In genomic region chr11:128627666-128628342, GRCh38 we compare ENCODE assay signal across 10 cellular contexts. TPM values are rescaled to one million over a fixed set of nuclear protein-coding genes. Genes with fewer than 3 reads are reported as not detected.
A peak's percentile ranks its signal among the peaks of the same experiment; 100 is the strongest.
DNase-seq lines count a peak whose midpoint lies in the region; ATAC-seq and TF ChIP-seq lines count a peak whose summit lies in the region.
"Had no signal": no experiment of that assay in that cellular context is flagged by ENCODE, and none has a peak within 500 bp of the region (broad histone marks: within the 10 kb centered on the region; RNA-seq: fewer than 3 reads in every experiment).

No MANE protein-coding gene starts in this region.

- H3K9ac ChIP-seq in PC-3 (ENCODE audit: low read length) = no peak overlapping the region

- TF ChIP-seq CTCF in GM13977 (IDR thresholded peaks at IDR 0.05; ENCODE audit: extremely low read depth, insufficient read depth, missing control alignments) (no peak), PC-3 (conservative IDR thresholded peaks at IDR 0.05; ENCODE audit: low read depth, low read length) (peak; percentile 22; the same call in 1 of the 2 replicates), lower lobe of right lung (IDR thresholded peaks at IDR 0.05) (no peak)

- in situ Hi-C loops in GM13977 (cut with MboI; ENCODE audit: low pct_unique_long_range_greater_than_20kb, low sequenced_read_pairs, unreplicated experiment) = loop anchor here (10.0 to 25.0 kb wide), 3 partner anchors 209 to 591 kb away; no protein-coding TSS in a partner anchor

- DNase-seq in GM13977 (ENCODE audit: low spot score) (peak; percentile 63), PC-3 (no peak), lower lobe of right lung (no peak), NCI-H1092 treated with DMSO at 0.1 percent for 48 hours (lab: John Stamatoyannopoulos, UW) (no peak), Kasumi-1 (lab: John Stamatoyannopoulos, UW) (no peak), DMS 273 treated with DMSO at 0.1 percent for 48 hours (lab: John Stamatoyannopoulos, UW) (no peak)
- DNase-seq: NCI-H187 treated with DMSO at 0.1 percent for 48 hours, sigmoid colon had no signal

- no peak overlapping the region for H3K4me2 ChIP-seq in PC-3 (ENCODE audit: low read length)

- POLR2A ChIA-PET in PC-3 (lab: Charles Lee; ENCODE audit: unreplicated experiment) = no interaction called here

- H3F3A ChIP-seq in PC-3 (ENCODE audit: low read length, unreplicated experiment) = no peaks in the 10 kb centered on the region

- H3K36me3 ChIP-seq in PC-3 (ENCODE audit: low read depth, low read length) = no peaks in the 10 kb centered on the region
- no peaks in the 10 kb centered on the region for H3K36me3 ChIP-seq in lower lobe of right lung
- H3K36me3 ChIP-seq: sigmoid colon had no signal

- no TSS peak for BruUV-seq in PC-3 (replicated peaks; lab: Mats Ljungman, UMichigan)

- no peak overlapping the region for H2AFZ ChIP-seq in PC-3 (ENCODE audit: low read length)

- intact Hi-C loops in PC-3 (cut with micrococcal nuclease) = no loop called here
- intact Hi-C loops in lower lobe of right lung (cut with DNase I) = no loop called here

- H3K4me1 ChIP-seq in PC-3 (ENCODE audit: insufficient read depth, low read length) (peaks cover 17% of the 10 kb centered on the region), lower lobe of right lung (peaks cover 63% of the 10 kb centered on the region)

- H3K9me3 ChIP-seq in PC-3 (ENCODE audit: low read length) (no peaks in the 10 kb centered on the region), lower lobe of right lung (no peaks in the 10 kb centered on the region)
- H3K9me3 ChIP-seq: sigmoid colon had no signal

- H3K27ac ChIP-seq in PC-3 (ENCODE audit: low read length) (no peak overlapping the region), lower lobe of right lung (peak overlapping the region; percentile 68)
- H3K27ac ChIP-seq: sigmoid colon had no signal

- peak; percentile 33 for ATAC-seq in GM21447 (IDR thresholded peaks at IDR 0.05; ENCODE audit: unreplicated experiment)
- ATAC-seq in PC-3 = no peak
- ATAC-seq in lower lobe of right lung = no peak
- no peak for ATAC-seq in GM21360 (IDR thresholded peaks at IDR 0.05; ENCODE audit: unreplicated experiment)

- CTCF ChIA-PET in PC-3 (lab: Charles Lee) = interaction anchor here (0.6 to 1.3 kb wide), 3 partner anchors 118 to 470 kb away, joined by 4 to 7 read pairs (median 6); no protein-coding TSS in a partner anchor

- H3K79me2 ChIP-seq in PC-3 (ENCODE audit: low read length) = no peaks in the 10 kb centered on the region

- no peaks in the 10 kb centered on the region for H3K27me3 ChIP-seq in PC-3 (ENCODE audit: low read length)
- no peaks in the 10 kb centered on the region for H3K27me3 ChIP-seq in lower lobe of right lung (ENCODE audit: low read depth)
- H3K27me3 ChIP-seq: sigmoid colon had no signal

- no peaks in the 10 kb centered on the region for H3K9me2 ChIP-seq in PC-3 (replicated peaks; ENCODE audit: low read length)

- H4K20me1 ChIP-seq in PC-3 (ENCODE audit: low read length) = no peaks in the 10 kb centered on the region

- H3K4me3 ChIP-seq in PC-3 (ENCODE audit: low read length) (no peak overlapping the region), lower lobe of right lung (no peak overlapping the region)
- H3K4me3 ChIP-seq: sigmoid colon had no signal

RNA-seq across cellular contexts. Expression of gene ETS1, which starts 40.4 kb away (rescaled TPM):
- total RNA-seq in PC-3 (2014; rRNA removed) (52.0 and 59.5 TPM in 2 replicates), lower lobe of right lung (123 TPM)
